34 cellular contexts compared by ENCODE assay signal in the genomic region with DNA sequence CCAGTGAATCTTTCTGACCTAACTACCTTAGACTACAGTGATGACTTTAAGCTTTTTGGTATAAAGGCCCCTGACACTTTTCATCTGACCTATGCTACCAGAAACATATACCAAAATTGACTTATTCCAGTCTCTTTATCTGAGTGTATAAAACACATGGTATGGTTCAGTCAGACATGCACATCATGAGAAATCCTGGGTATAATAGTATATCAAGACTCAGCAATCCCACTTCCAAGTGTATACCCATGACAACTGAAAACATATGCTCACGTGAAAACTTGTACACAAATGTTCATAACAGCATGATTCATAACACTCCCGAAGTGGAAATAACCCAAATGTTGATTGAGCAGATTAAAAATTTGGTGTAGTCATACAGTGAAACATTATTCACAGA.
"Had no signal": no experiment of that assay in that cellular context is flagged by ENCODE, and none has a peak within 500 bp of the region (broad histone marks: within the 10 kb centered on the region; RNA-seq: fewer than 3 reads in every experiment).

No MANE protein-coding gene starts in this region.

- DNase-seq: Karpas-422, Kasumi-1, KG1, MG63, MM.1S, MV-4-11, NCI-H1048, NCI-H1092, NCI-H1092 treated with DMSO at 0.1 percent for 48 hours, NCI-H1105, NCI-H1105 treated with DMSO at 0.1 percent for 48 hours, NCI-H1417, NCI-H1417 treated with DMSO at 0.1 percent for 48 hours, NCI-H1436, NCI-H1436 treated with DMSO at 0.1 percent for 48 hours, NCI-H146, NCI-H1694, NCI-H1694 treated with DMSO at 0.1 percent for 48 hours, NCI-H187, NCI-H187 treated with DMSO at 0.1 percent for 48 hours, NCI-H1930, NCI-H2029, NCI-H2029 treated with DMSO at 0.1 percent for 48 hours, NCI-H2081, NCI-H2081 treated with DMSO at 0.1 percent for 48 hours, NCI-H2107, NCI-H2171, NCI-H2171 treated with DMSO at 0.1 percent for 48 hours, NCI-H2227 treated with DMSO at 0.1 percent for 48 hours, NCI-H226, NCI-H345, NCI-H446, NCI-H446 treated with DMSO at 0.1 percent for 48 hours, NCI-H510A had no signal
